Comparison of ENCODE assay signal across 9 cellular contexts in the genomic region with DNA sequence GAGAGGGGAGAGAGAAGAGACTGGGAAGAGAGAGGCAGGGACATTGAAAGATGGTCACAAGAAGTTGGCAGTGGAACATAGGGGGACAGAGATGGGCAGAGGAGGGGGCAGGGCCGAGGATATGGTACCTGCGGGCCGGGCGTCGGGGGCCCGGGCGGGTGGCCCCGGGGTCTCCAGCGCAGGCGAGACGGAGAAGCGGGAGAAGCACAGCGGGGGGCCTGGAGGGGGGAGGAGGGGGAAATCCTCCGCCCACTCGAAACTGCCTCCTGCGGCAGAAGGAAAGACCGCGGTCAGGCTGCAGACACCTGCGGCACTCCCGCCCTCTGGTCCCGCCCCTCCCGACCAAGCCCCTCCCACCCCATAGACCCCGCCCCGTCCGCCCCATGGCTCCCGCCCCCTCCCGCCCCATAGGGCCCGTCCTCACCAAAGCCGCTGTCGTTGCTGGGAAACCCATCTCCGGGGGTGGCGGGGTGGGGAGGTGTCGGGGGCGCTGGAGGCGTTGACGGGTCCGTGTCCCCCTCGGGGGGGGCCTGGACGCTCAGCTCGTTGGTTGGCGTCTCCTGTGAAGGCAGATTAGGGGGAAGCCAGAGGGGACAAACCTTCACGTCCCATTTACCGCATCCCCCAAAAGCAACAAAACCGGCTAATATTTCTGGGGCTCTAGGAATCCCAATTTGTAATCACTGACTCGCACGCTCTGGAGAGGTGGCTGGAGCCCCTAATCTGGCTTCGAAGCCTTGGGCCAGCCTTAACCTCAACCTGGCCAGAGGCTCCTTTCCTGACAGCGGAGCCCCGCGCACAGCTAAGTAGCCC. TPM values are rescaled to one million over a fixed set of nuclear protein-coding genes. Genes with fewer than 3 reads are reported as not detected.
DNase-seq lines count a peak whose midpoint lies in the region; ATAC-seq and TF ChIP-seq lines count a peak whose summit lies in the region.
"Had no signal": no experiment of that assay in that cellular context is flagged by ENCODE, and none has a peak within 500 bp of the region (broad histone marks: within the 10 kb centered on the region; RNA-seq: fewer than 3 reads in every experiment).

No MANE protein-coding gene starts in this region.

- H3K4me1 ChIP-seq in HAP-1 = peaks cover 16% of the 10 kb centered on the region
- peaks cover 30% of the 10 kb centered on the region for H3K4me1 ChIP-seq in body of pancreas

- intact Hi-C loops in body of pancreas (cut with DNase I) = loop anchor here (5.0 kb wide), 1 partner anchor 91 kb away; no protein-coding TSS in a partner anchor

- ATAC-seq in body of pancreas = no peak
- ATAC-seq in HG02981 (IDR thresholded peaks at IDR 0.05; ENCODE audit: unreplicated experiment) = no peak
- ATAC-seq in HG02870 (IDR thresholded peaks at IDR 0.05; ENCODE audit: unreplicated experiment) = no peak
- no peak for ATAC-seq in HG03565 (IDR thresholded peaks at IDR 0.05; ENCODE audit: unreplicated experiment)

- peaks cover 39% of the 10 kb centered on the region for H3K4me1 Mint-ChIP-seq in neural crest cell

- 2 to 9% methylated on average over 18 to 48 of the region's 50 CpGs for WGBS in body of pancreas, 2 donors

- H3K36me3 ChIP-seq in HAP-1 (replicated peaks) = no peaks in the 10 kb centered on the region
- H3K36me3 ChIP-seq in body of pancreas (replicated peaks in 1 of 2; ENCODE audit: insufficient read depth in 1 of 2, low read depth in 2 of 2) = no peaks in the 10 kb centered on the region

- no peaks in the 10 kb centered on the region for H3K9me3 Mint-ChIP-seq in neural crest cell

- peak overlapping the region; percentile 70 for H3K4me3 Mint-ChIP-seq in neural crest cell

- in situ Hi-C loops in ACHN (cut with HindIII; ENCODE audit: low pct_ligation_motif_present, low pct_unique_long_range_greater_than_20kb, low sequenced_read_pairs) = no loop called here
- in situ Hi-C loops in HAP-1 (cut with MboI; ENCODE audit: low sequenced_read_pairs) = no loop called here

- H3K27ac Mint-ChIP-seq in neural crest cell (ENCODE audit: unreplicated experiment) = no peak overlapping the region

- peak overlapping the region; percentile 22 for H3K4me3 ChIP-seq in HAP-1
- no peak overlapping the region for H3K4me3 ChIP-seq in body of pancreas

- DNase-seq in ACHN = peak; percentile 51
- DNase-seq in HAP-1 (ENCODE audit: low spot score in 2 of 2) = peak; percentile 61 to 78
- peak; percentile 51 for DNase-seq in T follicular helper cell (ENCODE audit: low read depth)
- DNase-seq in body of pancreas = peak; percentile 44 to 54 (median 47)
- no peak for DNase-seq in neural crest cell (ENCODE audit: low read depth, low spot score)

- H3K9me3 ChIP-seq in HAP-1 (no peaks in the 10 kb centered on the region), body of pancreas (no peaks in the 10 kb centered on the region)

- H3K27me3 Mint-ChIP-seq in neural crest cell (ENCODE audit: low read depth) = peaks cover 84% of the 10 kb centered on the region

- H3K27ac ChIP-seq in body of pancreas = peak overlapping the region in 2 of 4 donors; percentile 3 to 24

- TF ChIP-seq POLR2A in body of pancreas (IDR thresholded peaks at IDR 0.05) = no peak

- H3K36me3 Mint-ChIP-seq in neural crest cell (ENCODE audit: low read depth) = no peaks in the 10 kb centered on the region

- no peaks in the 10 kb centered on the region for H3K27me3 ChIP-seq in HAP-1 (ENCODE audit: low read depth)
- H3K27me3 ChIP-seq in body of pancreas = no peaks in the 10 kb centered on the region

- no peak for TF ChIP-seq CTCF in body of pancreas (IDR thresholded peaks at IDR 0.05)
- no peak for TF ChIP-seq CTCF in neural crest cell (conservative IDR thresholded peaks at IDR 0.05)

RNA-seq across cellular contexts. Expression of a gene that starts 20.4 kb away (rescaled TPM):
- total RNA-seq in body of pancreas = 1 to 10 TPM; 4.2 to 9.6 TPM
- total RNA-seq in neural crest cell = 3.1 and 3.3 TPM in 2 replicates
- total RNA-seq: skeletal muscle tissue had no signal

RNA-seq across cellular contexts. Expression of a gene that starts 22.0 kb away (rescaled TPM):
- total RNA-seq in body of pancreas (10 to 100 TPM; 76.1 to 94.2 TPM), neural crest cell (172 and 196 TPM in 2 replicates)

RNA-seq across cellular contexts. Expression of a gene that starts 35.8 kb away (rescaled TPM):
- total RNA-seq in body of pancreas (1 to 10 TPM in 1 of 2 donors, under 1 TPM in 1; 0.66 to 1.6 TPM), neural crest cell (1.5 and 2.0 TPM in 2 replicates)

RNA-seq across cellular contexts. Expression of a gene that starts 45.4 kb away (rescaled TPM):
- total RNA-seq in body of pancreas (10 to 100 TPM; 11.9 TPM), neural crest cell (52.1 and 56.1 TPM in 2 replicates)
